In genomic region chr5:78899922-78900362, GRCh38 we compare ENCODE assay signal across 8 cellular contexts.
DNase-seq lines count a peak whose midpoint lies in the region; ATAC-seq and TF ChIP-seq lines count a peak whose summit lies in the region.

No MANE protein-coding gene starts in this region.

- no peak for TF ChIP-seq POLR2A in testis (IDR thresholded peaks at IDR 0.05)

- peak; percentile 88 for TF ChIP-seq CTCF in HFF-Myc (IDR thresholded peaks at IDR 0.05; ENCODE audit: low read depth, low read length, missing control alignments)
- TF ChIP-seq CTCF in testis (IDR thresholded peaks at IDR 0.05): peak in 1 of 3 experiments; percentile 44

- no peak overlapping the region for H3K27ac ChIP-seq in testis

- no peaks in the 10 kb centered on the region for H3K9me3 ChIP-seq in testis

- no peak overlapping the region for H3K4me3 ChIP-seq in HFF-Myc (replicated peaks; ENCODE audit: low read depth, low read length)
- no peak overlapping the region for H3K4me3 ChIP-seq in testis

- WGBS in testis, 2 donors: 36 to 49% methylated on average over 3 of the region's 3 CpGs

- no peak for ATAC-seq in HG02981 (IDR thresholded peaks at IDR 0.05; ENCODE audit: unreplicated experiment)

- no peaks in the 10 kb centered on the region for H3K36me3 ChIP-seq in testis (ENCODE audit: low read depth, missing control alignments)

- peak; percentile 84 for DNase-seq in DMS53 (lab: John Stamatoyannopoulos, UW)
- no peak for DNase-seq in HFF-Myc (ENCODE audit: extremely low read depth, low read depth)
- DNase-seq in SHP77 (lab: John Stamatoyannopoulos, UW): peak; percentile 39 to 54
- DNase-seq in fibroblast of peridontal ligament (ENCODE audit: extremely low read depth): peak; percentile 74
- DNase-seq in testis: peak; percentile 31
- no peak for DNase-seq in stimulated activated naive CD4-positive, alpha-beta T cell treated with Interleukin-2 at 50 U/mL for 16 hours (lab: John Stamatoyannopoulos, UW)
- no peak for DNase-seq in NCI-H2107 treated with DMSO at 0.1 percent for 48 hours (lab: John Stamatoyannopoulos, UW; ENCODE audit: unreplicated experiment)

- no peaks in the 10 kb centered on the region for H3K4me1 ChIP-seq in testis

- no peaks in the 10 kb centered on the region for H3K27me3 ChIP-seq in testis

- intact Hi-C loops in testis (cut with DNase I; ENCODE audit: low total_unique reads): no loop called here

Comparison
In these comparisons a context has a peak if more than half of its experiments do, and no peak if none do; other contexts are left out.
1. DNase-seq: peak in DMS53 (single experiment), SHP77 (2 of 2), fibroblast of peridontal ligament (single experiment) and testis (single experiment); none in HFF-Myc (single experiment), stimulated activated naive CD4-positive, alpha-beta T cell treated with Interleukin-2 at 50 U/mL for 16 hours (single experiment) and NCI-H2107 treated with DMSO at 0.1 percent for 48 hours (single experiment).